ENCODE assay signal across 8 cellular contexts in genomic region chr11:128720522-128720985, GRCh38. TPM values are rescaled to one million over a fixed set of nuclear protein-coding genes. Genes with fewer than 3 reads are reported as not detected.
DNase-seq lines count a peak whose midpoint lies in the region; ATAC-seq and TF ChIP-seq lines count a peak whose summit lies in the region.

No MANE protein-coding gene starts in this region.

- peaks cover 50% of the 10 kb centered on the region for H3K36me3 Mint-ChIP-seq in activated naive CD4-positive, alpha-beta T cell treated with anti-CD3 and anti-CD28 coated beads, Interleukin-2, amount 10 ng/mL, durations not matched to agents 7 days and 5 days
- H3K36me3 Mint-ChIP-seq in natural killer cell = no peaks in the 10 kb centered on the region

- H3K27me3 ChIP-seq in HL-60 (ENCODE audit: insufficient read depth, poor library complexity, severe bottlenecking) = no peaks in the 10 kb centered on the region

- H3K27ac ChIP-seq in HL-60 (replicated peaks) = peak overlapping the region; percentile 92

- ATAC-seq in GM21390 (IDR thresholded peaks at IDR 0.05; ENCODE audit: unreplicated experiment) (peak; percentile 57), natural killer cell (peak; percentile 72 to 83 (median 82))

- CTCF ChIA-PET in activated naive CD4-positive, alpha-beta T cell treated with anti-CD3 and anti-CD28 coated beads, Interleukin-2, amount 10 ng/mL, durations not matched to agents 7 days and 5 days (lab: Charles Lee) = no interaction called here

- peak overlapping the region; percentile 94 for H3K27ac Mint-ChIP-seq in activated naive CD4-positive, alpha-beta T cell treated with anti-CD3 and anti-CD28 coated beads, Interleukin-2, amount 10 ng/mL, durations not matched to agents 7 days and 5 days
- H3K27ac Mint-ChIP-seq in natural killer cell = peak overlapping the region; percentile 86 to 94

- peak overlapping the region; percentile 73 for H3K4me3 Mint-ChIP-seq in activated naive CD4-positive, alpha-beta T cell treated with anti-CD3 and anti-CD28 coated beads, Interleukin-2, amount 10 ng/mL, durations not matched to agents 7 days and 5 days
- H3K4me3 Mint-ChIP-seq in natural killer cell = peak overlapping the region; percentile 95

- H3K4me3 ChIP-seq in HL-60 (replicated peaks; ENCODE audit: insufficient read depth, low read length) = no peak overlapping the region

- no peaks in the 10 kb centered on the region for H3K9me3 Mint-ChIP-seq in activated naive CD4-positive, alpha-beta T cell treated with anti-CD3 and anti-CD28 coated beads, Interleukin-2, amount 10 ng/mL, durations not matched to agents 7 days and 5 days
- H3K9me3 Mint-ChIP-seq in natural killer cell = peaks cover 0 to 2% of the 10 kb centered on the region in 2 donors

- TF ChIP-seq CTCF in GM10266 (IDR thresholded peaks at IDR 0.05; ENCODE audit: control insufficient read depth, insufficient read depth, low read depth, missing control alignments) = no peak
- no peak for TF ChIP-seq CTCF in HL-60 (IDR thresholded peaks at IDR 0.05; ENCODE audit: insufficient read depth, low read length)
- TF ChIP-seq CTCF in natural killer cell (IDR thresholded peaks at IDR 0.05) = no peak

- H3K4me1 Mint-ChIP-seq in activated naive CD4-positive, alpha-beta T cell treated with anti-CD3 and anti-CD28 coated beads, Interleukin-2, amount 10 ng/mL, durations not matched to agents 7 days and 5 days = peaks cover 99% of the 10 kb centered on the region
- peaks cover 98% of the 10 kb centered on the region in 2 donors for H3K4me1 Mint-ChIP-seq in natural killer cell

- DNase-seq in GM10266 (ENCODE audit: extremely low spot score) (peak; percentile 51), HL-60 (ENCODE audit: low read depth in 1 of 2, low spot score in 1 of 2) (peak in 1 of 2 experiments; percentile 29), natural killer cell (peak; percentile 57), NCI-H187 treated with DMSO at 0.1 percent for 48 hours (lab: John Stamatoyannopoulos, UW) (no peak), DMS79 treated with DMSO at 0.1 percent for 48 hours (lab: John Stamatoyannopoulos, UW) (no peak), NCI-H1105 treated with DMSO at 0.1 percent for 48 hours (lab: John Stamatoyannopoulos, UW) (no peak)
- peak; percentile 58 for DNase-seq in activated naive CD4-positive, alpha-beta T cell treated with anti-CD3 and anti-CD28 coated beads, Interleukin-2, amount 10 ng/mL, durations not matched to agents 7 days and 5 days

- no peaks in the 10 kb centered on the region for H3K27me3 Mint-ChIP-seq in activated naive CD4-positive, alpha-beta T cell treated with anti-CD3 and anti-CD28 coated beads, Interleukin-2, amount 10 ng/mL, durations not matched to agents 7 days and 5 days
- H3K27me3 Mint-ChIP-seq in natural killer cell (ENCODE audit: low read depth in 2 of 2) = peaks cover 0 to 2% of the 10 kb centered on the region in 2 donors

- intact Hi-C loops in natural killer cell (cut with micrococcal nuclease) = loop anchor here (2.0 to 10.0 kb wide), 4 partner anchors 24 to 396 kb away; no protein-coding TSS in a partner anchor

RNA-seq across cellular contexts. Expression of gene FLI1, which starts 26.7 kb away (rescaled TPM):
- 100 to 1,000 TPM; 123 to 157 (median 148) TPM for total RNA-seq in natural killer cell

Comparison
In these comparisons a context has a peak if more than half of its experiments do, and no peak if none do; other contexts are left out.
1. DNase-seq: peak in GM10266 (single experiment), activated naive CD4-positive, alpha-beta T cell treated with anti-CD3 and anti-CD28 coated beads, Interleukin-2, amount 10 ng/mL, durations not matched to agents 7 days and 5 days (single experiment) and natural killer cell (single experiment); none in NCI-H187 treated with DMSO at 0.1 percent for 48 hours (single experiment), DMS79 treated with DMSO at 0.1 percent for 48 hours (single experiment) and NCI-H1105 treated with DMSO at 0.1 percent for 48 hours (single experiment).